In genomic region chr3:46936733-46937250, GRCh38 we compare ENCODE assay signal across 2 cellular contexts.
TF ChIP-seq lines count a peak whose summit lies in the region.

No MANE protein-coding gene starts in this region.

TF ChIP-seq in A549, 52 proteins besides CTCF, POLR2A, EP300 and RAD21 (continued from another document):
- TF ChIP-seq, protein P1, sequence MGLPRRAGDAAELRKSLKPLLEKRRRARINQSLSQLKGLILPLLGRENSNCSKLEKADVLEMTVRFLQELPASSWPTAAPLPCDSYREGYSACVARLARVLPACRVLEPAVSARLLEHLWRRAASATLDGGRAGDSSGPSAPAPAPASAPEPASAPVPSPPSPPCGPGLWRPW (IDR thresholded peaks at IDR 0.05), result no peak
- no peak for TF ChIP-seq JUNB (IDR thresholded peaks at IDR 0.05)
- no peak for TF ChIP-seq CEBPB (IDR thresholded peaks at IDR 0.05)
- TF ChIP-seq FOXS1 (CRISPR knock-in tag; IDR thresholded peaks at IDR 0.05), result no peak
- TF ChIP-seq HOXA7 (CRISPR knock-in tag; IDR thresholded peaks at IDR 0.05), result no peak
- no peak for TF ChIP-seq ZC3H11A (IDR thresholded peaks at IDR 0.05)

TF ChIP-seq in GM23338, 12 proteins besides CTCF, POLR2A, EP300 and RAD21 (continued from another document):
- TF ChIP-seq ETS1 (IDR thresholded peaks at IDR 0.05), result no peak
- TF ChIP-seq STAT1 (IDR thresholded peaks at IDR 0.05; ENCODE audit: unreplicated experiment), result no peak
- TF ChIP-seq EZH2phosphoT487 (IDR thresholded peaks at IDR 0.05; ENCODE audit: unreplicated experiment), result no peak
- TF ChIP-seq JUNB (IDR thresholded peaks at IDR 0.05; ENCODE audit: unreplicated experiment), result no peak
- TF ChIP-seq POLR2AphosphoS5 (IDR thresholded peaks at IDR 0.05; ENCODE audit: low read depth), result no peak
TF ChIP-seq in GM23338: peak in this region for 0.
